ENCODE assay signal across 18 cellular contexts in the genomic region with DNA sequence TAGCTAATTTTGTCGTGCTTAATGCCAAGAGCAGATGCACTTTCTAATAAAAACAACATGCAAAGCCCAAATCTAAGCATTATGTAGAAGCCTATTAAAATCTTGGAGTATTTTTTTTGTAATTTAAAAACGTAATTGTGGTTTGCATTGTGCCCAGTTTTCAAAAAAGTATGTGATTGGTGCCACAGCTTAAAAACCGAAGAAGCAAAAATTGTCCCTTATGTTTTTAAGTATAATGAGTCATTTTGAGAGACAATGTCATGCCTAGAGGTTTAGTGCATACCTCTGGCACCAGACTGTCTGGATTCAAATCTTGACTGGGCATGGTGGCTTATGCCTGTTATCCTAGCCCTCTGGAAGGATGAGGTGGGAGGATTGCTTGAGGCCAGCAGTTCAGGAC.
A peak's percentile ranks its signal among the peaks of the same experiment; 100 is the strongest.
DNase-seq lines count a peak whose midpoint lies in the region; ATAC-seq, FAIRE-seq and TF ChIP-seq lines count a peak whose summit lies in the region.
"Had no signal": no experiment of that assay in that cellular context is flagged by ENCODE, and none has a peak within 500 bp of the region (broad histone marks: within the 10 kb centered on the region; RNA-seq: fewer than 3 reads in every experiment).

No MANE protein-coding gene starts in this region.

- H2BK20ac ChIP-seq in IMR-90 (ENCODE audit: low read depth, low read length), result no peak overlapping the region

- intact Hi-C loops in IMR-90 (cut with micrococcal nuclease) (no loop called here), GM12878 (cut with micrococcal nuclease; ENCODE audit: unreplicated experiment) (no loop called here), stomach (cut with DNase I; ENCODE audit: low total_unique reads) (no loop called here)

- TF ChIP-seq CTCF in AG10803 (conservative IDR thresholded peaks at IDR 0.05; ENCODE audit: low read length) (no peak), IMR-90 (conservative IDR thresholded peaks at IDR 0.05; ENCODE audit: low read depth, low read length) (no peak), GM12878 (IDR thresholded peaks at IDR 0.05 in 2 of 3, conservative IDR thresholded peaks at IDR 0.05 in 1 of 3; ENCODE audit: control insufficient read depth in 2 of 3, extremely low read depth in 1 of 3, insufficient read depth in 1 of 3, low read depth in 3 of 3, low read length in 3 of 3) (no peak), stomach (IDR thresholded peaks at IDR 0.05) (no peak)

- BruUV-seq in IMR-90 (replicated peaks; lab: Mats Ljungman, UMichigan) (no TSS peak), GM12878 (replicated peaks; lab: Mats Ljungman, UMichigan) (no TSS peak)

- no peak overlapping the region for H4K91ac ChIP-seq in IMR-90 (ENCODE audit: insufficient read depth, low read depth, low read length)

- WGBS in IMR-90 (ENCODE audit: extremely low coverage in 2 of 2, insufficient read length in 1 of 2), 2 experiments, result no CpG with 5 or more reads among the region's 3 CpGs
- 83% methylated on average over 3 of the region's 3 CpGs for WGBS in GM12878 (ENCODE audit: insufficient coverage, insufficient replicate concordance, low lambda C conversion rate, missing lambda C conversion rate)
- 74 to 87% (median 82%) methylated on average over 3 of the region's 3 CpGs for WGBS in stomach, 5 donors

- no peak overlapping the region for H2BK5ac ChIP-seq in IMR-90 (ENCODE audit: low read depth, low read length, poor library complexity, severe bottlenecking)

- H2BK15ac ChIP-seq in IMR-90 (ENCODE audit: low read depth, low read length), result no peak overlapping the region

- TF ChIP-seq EP300 in GM12878 (IDR thresholded peaks at IDR 0.05; ENCODE audit: borderline replicate concordance in 1 of 2, control insufficient read depth in 1 of 2, low read depth in 2 of 2, low read length in 2 of 2) (no peak), stomach (IDR thresholded peaks at IDR 0.05) (no peak)

- peak overlapping the region; percentile 74; the same call in 1 of the 2 replicates for H2AK5ac ChIP-seq in IMR-90 (ENCODE audit: low read depth, low read length)

- TF ChIP-seq RAD21 in IMR-90 (IDR thresholded peaks at IDR 0.05; ENCODE audit: low read length) (no peak), GM12878 (IDR thresholded peaks at IDR 0.05; ENCODE audit: insufficient read depth, low read depth, low read length) (no peak)

- no peak for ATAC-seq in IMR-90 (ENCODE audit: low read depth)
- no peak for ATAC-seq in GM12878
- no peak for ATAC-seq in GM21367 (IDR thresholded peaks at IDR 0.05; ENCODE audit: unreplicated experiment)
- ATAC-seq: activated naive CD8-positive, alpha-beta T cell treated with anti-CD3 and anti-CD28 coated beads, Interleukin-2, amount 50 U/mL, for 24 hours; naive thymus-derived CD4-positive, alpha-beta T cell had no signal

- H3K9ac ChIP-seq in IMR-90 (ENCODE audit: low read depth, low read length) (no peak overlapping the region), GM12878 (ENCODE audit: control insufficient read depth, insufficient read depth, low read length) (no peak overlapping the region)

- H3K9me3 ChIP-seq in IMR-90 (ENCODE audit: control insufficient read depth, insufficient read depth, low read length) (peaks cover 5% of the 10 kb centered on the region), GM12878 (replicated peaks; ENCODE audit: control insufficient read depth, insufficient read depth, low read length) (peaks cover 2% of the 10 kb centered on the region; the same call in 2 of the 3 replicates), stomach (peaks cover 0 to 12% (median 2%) of the 10 kb centered on the region in 4 donors)

- H4K20me1 ChIP-seq in IMR-90 (ENCODE audit: insufficient read depth, low read length) (0 out of 2 replicates have a peak, but pooled peaks cover 4% of the 10 kb centered on the region), GM12878 (ENCODE audit: control insufficient read depth, insufficient read depth) (no peaks in the 10 kb centered on the region)

- SMC1A ChIA-PET in GM12878 (lab: Charles Lee; ENCODE audit: uncharacterized antibody, unreplicated experiment), result interaction anchor here (1.9 to 2.0 kb wide), 2 partner anchors 11 to 37 kb away, joined by 4 to 8 read pairs; no protein-coding TSS in a partner anchor

- in situ Hi-C loops in IMR-90 (cut with MboI; ENCODE audit: low sequenced_read_pairs), result no loop called here
- in situ Hi-C loops in GM12878 (cut with MboI), result no loop called here

- CTCF ChIA-PET in IMR-90 (lab: Yijun Ruan, JAX), result interaction anchor here (0.8 kb wide), 1 partner anchor 12 kb away, joined by 3 read pairs; no protein-coding TSS in a partner anchor
- CTCF ChIA-PET in GM12878 (lab: Yijun Ruan, JAX), result no interaction called here

- no peak overlapping the region for H2AFZ ChIP-seq in IMR-90 (replicated peaks; ENCODE audit: low read length, poor library complexity)
- H2AFZ ChIP-seq in GM12878 (ENCODE audit: control insufficient read depth, low read depth, low read length), result no peak overlapping the region

- RAD21 ChIA-PET in GM12878 (lab: Charles Lee; ENCODE audit: unreplicated experiment), result interaction anchor here (1.4 kb wide), 1 partner anchor 85 kb away, joined by 3 read pairs; no protein-coding TSS in a partner anchor

- no peak overlapping the region for H4K5ac ChIP-seq in IMR-90 (ENCODE audit: low read depth, low read length)

- H3K4me2 ChIP-seq in IMR-90 (ENCODE audit: low read depth, low read length) (no peak overlapping the region), GM12878 (ENCODE audit: control insufficient read depth, insufficient read depth) (no peak overlapping the region)

- no peak overlapping the region for H3K27ac ChIP-seq in IMR-90 (ENCODE audit: insufficient read depth, low read length)
- no peak overlapping the region for H3K27ac ChIP-seq in GM12878 (ENCODE audit: control insufficient read depth, insufficient read depth)
- no peak overlapping the region for H3K27ac ChIP-seq in stomach
- H3K27ac ChIP-seq: C4-2B, thoracic aorta had no signal

- H3K4me1 ChIP-seq in IMR-90 (ENCODE audit: control insufficient read depth, insufficient read depth, low read length) (peaks cover 3% of the 10 kb centered on the region; the same call in 1 of the 2 replicates), GM12878 (ENCODE audit: control insufficient read depth, insufficient read depth, low read length) (peaks cover 16% of the 10 kb centered on the region), stomach (peaks cover 0 to 14% (median 2%) of the 10 kb centered on the region in 4 donors)

- no peak overlapping the region for H3K18ac ChIP-seq in IMR-90 (ENCODE audit: low read depth, low read length)

- H3K27me3 ChIP-seq in IMR-90 (ENCODE audit: control insufficient read depth, insufficient read depth, low read length), result no peaks in the 10 kb centered on the region
- no peaks in the 10 kb centered on the region for H3K27me3 ChIP-seq in GM12878 (replicated peaks in 1 of 2; ENCODE audit: control insufficient read depth in 2 of 2, insufficient read depth in 2 of 2, low read length in 1 of 2)
- no peaks in the 10 kb centered on the region for H3K27me3 ChIP-seq in stomach

- no peak overlapping the region for H2AK9ac ChIP-seq in IMR-90 (replicated peaks; ENCODE audit: low read depth, low read length, poor library complexity)

- TF ChIP-seq POLR2A in IMR-90 (IDR thresholded peaks at IDR 0.05; ENCODE audit: low read depth, low read length) (no peak), GM12878 (IDR thresholded peaks at IDR 0.05; ENCODE audit: low read depth, low read length) (no peak), stomach (IDR thresholded peaks at IDR 0.05) (no peak)

- DNase-seq in AG10803 (ENCODE audit: low read depth) (peak; percentile 79), IMR-90 (no peak), GM12878 (ENCODE audit: low read depth, low spot score) (no peak), hepatic stellate cell (ENCODE audit: low spot score) (peak; percentile 22), HPDE6-E6E7 (ENCODE audit: extremely low spot score) (no peak), DMS 273 treated with DMSO at 0.1 percent for 48 hours (lab: John Stamatoyannopoulos, UW) (no peak), stomach (no peak)
- DNase-seq: activated B cell treated with CpG ODN at 0.5 μM for 24 hours; activated naive CD8-positive, alpha-beta T cell treated with anti-CD3 and anti-CD28 coated beads, Interleukin-2, amount 50 U/mL, for 24 hours; DMS53; naive thymus-derived CD4-positive, alpha-beta T cell; NCI-H1436 treated with DMSO at 0.1 percent for 48 hours; NK-92 treated with Interleukin-12 subunit alpha and Interleukin-12 subunit beta, amount 100 ng/mL, for 24 hours had no signal

- peaks cover 48 to 51% of the 10 kb centered on the region in 2 experiments for H3K79me1 ChIP-seq in IMR-90 (ENCODE audit: low read depth in 1 of 2, low read length in 2 of 2)

- peaks cover 17% of the 10 kb centered on the region for H3K79me2 ChIP-seq in GM12878 (ENCODE audit: control insufficient read depth, insufficient read depth, low read length)

- no peak overlapping the region for H3K4ac ChIP-seq in IMR-90 (ENCODE audit: low read depth, low read length)

- no peak overlapping the region for H3K23ac ChIP-seq in IMR-90 (ENCODE audit: low read depth, low read length)

- no peak for FAIRE-seq in GM12878 (lab: Jason Lieb, UNC)
- FAIRE-seq: endometrium had no signal

- H3K14ac ChIP-seq in IMR-90 (replicated peaks; ENCODE audit: low read depth, low read length), result 0 out of 2 replicates have a peak overlapping the region, but pooled peaks have one; percentile 14

- no peak overlapping the region for H2BK120ac ChIP-seq in IMR-90 (ENCODE audit: low read depth, low read length)

- dilution Hi-C loops in IMR-90 (cut with HindIII; ENCODE audit: low sequenced_read_pairs, unreplicated experiment), result no loop called here

- H3K4me3 ChIP-seq in AG10803 (ENCODE audit: low read length) (no peak overlapping the region), IMR-90 (ENCODE audit: insufficient read depth, low read depth, low read length) (no peak overlapping the region), GM12878 (no peak overlapping the region), stomach (no peak overlapping the region)
- H3K4me3 ChIP-seq: lung, thoracic aorta had no signal

- H3K9me1 ChIP-seq in IMR-90 (ENCODE audit: insufficient read depth, low read length), result peaks cover 4% of the 10 kb centered on the region; the same call in 1 of the 2 replicates

- H3K56ac ChIP-seq in IMR-90 (ENCODE audit: extremely low read depth, insufficient read depth, low read length), result no peak overlapping the region

- no peak overlapping the region for H4K8ac ChIP-seq in IMR-90 (ENCODE audit: low read depth in 2 of 2, low read length in 2 of 2)

- H3K36me3 ChIP-seq in IMR-90 (ENCODE audit: control insufficient read depth, insufficient read depth, low read length), result 0 out of 2 replicates have a peak, but pooled peaks cover 3% of the 10 kb centered on the region
- peaks cover 0 to 5% of the 10 kb centered on the region in 2 experiments; a peak in 3 of 4 replicates for H3K36me3 ChIP-seq in GM12878 (ENCODE audit: control insufficient read depth in 2 of 2, insufficient read depth in 2 of 2, low read length in 1 of 2)
- no peaks in the 10 kb centered on the region for H3K36me3 ChIP-seq in stomach
- H3K36me3 ChIP-seq: thoracic aorta had no signal

- POLR2A ChIA-PET in IMR-90 (lab: Charles Lee; ENCODE audit: unreplicated experiment) (no interaction called here), GM12878 (lab: Charles Lee) (interaction anchor here (0.6 to 2.0 kb wide), 6 partner anchors 11 to 85 kb away, joined by 3 to 6 read pairs (median 4); no protein-coding TSS in a partner anchor)

TF ChIP-seq in GM12878, 131 proteins besides CTCF, POLR2A, EP300 and RAD21 (continues in another document):
- peak; percentile 57 for TF ChIP-seq JUNB (IDR thresholded peaks at IDR 0.05)
- no peak for TF ChIP-seq EZH2 (IDR thresholded peaks at IDR 0.05; ENCODE audit: borderline replicate concordance, control insufficient read depth, low read depth, low read length)

Comparison
In these comparisons a context has a peak if more than half of its experiments do, and no peak if none do; other contexts are left out.
1. DNase-seq: peak in AG10803 (single experiment) and hepatic stellate cell (single experiment); none in IMR-90 (single experiment), GM12878 (single experiment), HPDE6-E6E7 (single experiment), DMS 273 treated with DMSO at 0.1 percent for 48 hours (single experiment) and stomach (single experiment).